In the genomic region with DNA sequence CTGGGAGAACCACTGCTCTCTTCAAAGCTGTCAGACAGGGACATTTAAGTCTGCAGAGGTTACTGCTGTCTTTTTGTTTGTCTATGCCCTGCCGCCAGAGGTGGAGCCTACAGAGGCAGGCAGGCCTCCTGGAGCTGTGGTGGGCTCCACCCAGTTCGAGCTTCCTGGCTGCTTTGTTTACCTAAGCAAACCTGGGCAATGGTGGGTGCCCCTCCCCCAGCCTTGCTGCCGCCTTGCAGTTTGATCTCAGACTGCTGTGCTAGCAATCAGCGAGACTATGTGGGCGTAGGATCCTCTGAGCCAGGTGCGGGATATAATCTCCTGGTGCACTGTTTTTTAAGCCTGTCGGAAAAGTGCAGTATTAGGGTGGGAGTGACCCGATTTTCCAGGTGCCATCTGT, we compare ENCODE assay signal across 13 cellular contexts. TPM values are rescaled to one million over a fixed set of nuclear protein-coding genes. Genes with fewer than 3 reads are reported as not detected.
"Had no signal": no experiment of that assay in that cellular context is flagged by ENCODE, and none has a peak within 500 bp of the region (broad histone marks: within the 10 kb centered on the region; RNA-seq: fewer than 3 reads in every experiment).

No MANE protein-coding gene starts in this region.

RNA-seq across cellular contexts. Expression of gene NTMT2, which starts 32.6 kb away (rescaled TPM):
- total RNA-seq: activated B cell treated with CpG ODN at 0.5 μM for 24 hours; activated CD4-positive, alpha-beta memory T cell treated with anti-CD3 and anti-CD28 coated beads for 36 hours; activated CD4-positive, alpha-beta memory T cell treated with anti-CD3 and anti-CD28 coated beads, Interleukin-2, amount 10 ng/mL, durations not matched to agents 7 days and 5 days; activated CD4-positive, alpha-beta T cell treated with anti-CD3 and anti-CD28 coated beads for 36 hours; activated CD4-positive, alpha-beta T cell treated with anti-CD3 and anti-CD28 coated beads, Interleukin-2, amount 10 ng/mL, durations not matched to agents 24 days and 14 days; activated CD4-positive, alpha-beta T cell treated with anti-CD3 and anti-CD28 coated beads, Interleukin-2, amount 10 ng/mL, durations not matched to agents 7 days and 5 days; activated CD8-positive, alpha-beta memory T cell treated with anti-CD3 and anti-CD28 coated beads for 36 hours; activated CD8-positive, alpha-beta memory T cell treated with anti-CD3 and anti-CD28 coated beads, Interleukin-2, amount 10 ng/mL, durations not matched to agents 7 days and 5 days; activated CD8-positive, alpha-beta T cell treated with anti-CD3 and anti-CD28 coated beads for 36 hours; activated CD8-positive, alpha-beta T cell treated with anti-CD3 and anti-CD28 coated beads, Interleukin-2, amount 10 ng/mL, durations not matched to agents 7 days and 5 days; T-helper 1 cell treated with Interleukin-12 subunit alpha and Interleukin-12 subunit beta and Interleukin-4 antibody, amounts not matched to agents 30 ng/mL and 1 ng/mL, for 36 hours; T-helper 17 cell; T-helper 2 cell treated with Interferon-gamma antibody and Interleukin-4, amounts not matched to agents 100 ng/mL and 5 ng/mL, for 36 hours had no signal
